Comparison of ENCODE assay signal across 8 cellular contexts in genomic region chr10:125123363-125124113, GRCh38. TPM values are rescaled to one million over a fixed set of nuclear protein-coding genes. Genes with fewer than 3 reads are reported as not detected.
DNase-seq lines count a peak whose midpoint lies in the region; ATAC-seq and TF ChIP-seq lines count a peak whose summit lies in the region.

No MANE protein-coding gene starts in this region.

- intact Hi-C loops in esophagus squamous epithelium (cut with DNase I), result no loop called here
- intact Hi-C loops in activated CD4-positive, alpha-beta T cell treated with anti-CD3 and anti-CD28 coated beads for 36 hours (cut with DNase I, micrococcal nuclease), result no loop called here

- ATAC-seq in activated CD4-positive, alpha-beta T cell treated with anti-CD3 and anti-CD28 coated beads for 36 hours, result no peak
- ATAC-seq in HG03520 (IDR thresholded peaks at IDR 0.05; ENCODE audit: unreplicated experiment), result no peak
- no peak for ATAC-seq in HG03196 (IDR thresholded peaks at IDR 0.05; ENCODE audit: unreplicated experiment)

- peaks cover 62% of the 10 kb centered on the region for H3K4me1 Mint-ChIP-seq in nephron
- H3K4me1 Mint-ChIP-seq in activated CD4-positive, alpha-beta T cell treated with anti-CD3 and anti-CD28 coated beads for 36 hours, result no peaks in the 10 kb centered on the region

- POLR2A ChIA-PET in activated CD4-positive, alpha-beta T cell treated with anti-CD3 and anti-CD28 coated beads for 36 hours (lab: Charles Lee), result no interaction called here

- no peaks in the 10 kb centered on the region for H3K9me3 ChIP-seq in esophagus squamous epithelium

- no peaks in the 10 kb centered on the region for H3K27me3 Mint-ChIP-seq in nephron (ENCODE audit: low read depth)
- no peaks in the 10 kb centered on the region for H3K27me3 Mint-ChIP-seq in activated CD4-positive, alpha-beta T cell treated with anti-CD3 and anti-CD28 coated beads for 36 hours

- peaks cover 32% of the 10 kb centered on the region for H3K36me3 Mint-ChIP-seq in nephron (ENCODE audit: low read depth)
- no peaks in the 10 kb centered on the region for H3K36me3 Mint-ChIP-seq in activated CD4-positive, alpha-beta T cell treated with anti-CD3 and anti-CD28 coated beads for 36 hours (ENCODE audit: low read depth)

- CTCF ChIA-PET in activated CD4-positive, alpha-beta T cell treated with anti-CD3 and anti-CD28 coated beads for 36 hours (lab: Charles Lee), result interaction anchor here (1.2 kb wide), 1 partner anchor 11 kb away, joined by 4 read pairs; no protein-coding TSS in a partner anchor

- no peaks in the 10 kb centered on the region for H3K27me3 ChIP-seq in esophagus squamous epithelium

- H3K4me3 Mint-ChIP-seq in nephron, result peak overlapping the region in 1 of 3 experiments; percentile 45
- H3K4me3 Mint-ChIP-seq in activated CD4-positive, alpha-beta T cell treated with anti-CD3 and anti-CD28 coated beads for 36 hours, result no peak overlapping the region

- DNase-seq in AG10803 (ENCODE audit: low read depth), result peak; percentile 67
- DNase-seq in NCI-H526 treated with DMSO at 0.1 percent for 48 hours (lab: John Stamatoyannopoulos, UW), result peak; percentile 24
- DNase-seq in esophagus squamous epithelium (lab: John Stamatoyannopoulos, UW), result no peak
- DNase-seq in activated CD4-positive, alpha-beta T cell treated with anti-CD3 and anti-CD28 coated beads for 36 hours, result no peak
- no peak for DNase-seq in NCI-H2171 treated with DMSO at 0.1 percent for 48 hours (lab: John Stamatoyannopoulos, UW)

- peaks cover 27 to 99% (median 50%) of the 10 kb centered on the region in 3 donors for H3K4me1 ChIP-seq in esophagus squamous epithelium

- H3K9me3 Mint-ChIP-seq in nephron, result no peaks in the 10 kb centered on the region
- no peaks in the 10 kb centered on the region for H3K9me3 Mint-ChIP-seq in activated CD4-positive, alpha-beta T cell treated with anti-CD3 and anti-CD28 coated beads for 36 hours (ENCODE audit: low read depth)

- peaks cover 0 to 12% (median 0%) of the 10 kb centered on the region in 3 donors for H3K36me3 ChIP-seq in esophagus squamous epithelium

- WGBS in esophagus squamous epithelium, 2 donors, result 26 to 58% methylated on average over 2 to 6 of the region's 13 CpGs

- TF ChIP-seq CTCF in AG10803 (conservative IDR thresholded peaks at IDR 0.05; ENCODE audit: low read length) (no peak), esophagus squamous epithelium (IDR thresholded peaks at IDR 0.05) (no peak), nephron (IDR thresholded peaks at IDR 0.05; ENCODE audit: unreplicated experiment in 3 of 3) (no peak)

- peak overlapping the region; percentile 56 to 70 (median 59) for H3K27ac Mint-ChIP-seq in nephron
- no peak overlapping the region for H3K27ac Mint-ChIP-seq in activated CD4-positive, alpha-beta T cell treated with anti-CD3 and anti-CD28 coated beads for 36 hours

- H3K27ac ChIP-seq in esophagus squamous epithelium, result peak overlapping the region; percentile 78 to 88 (median 84)

- peak in 1 of 4 donors; percentile 20 for TF ChIP-seq POLR2A in esophagus squamous epithelium (IDR thresholded peaks at IDR 0.05)

- H3K4me3 ChIP-seq in AG10803 (ENCODE audit: low read length) (peak overlapping the region; percentile 3; the same call in 1 of the 2 replicates), esophagus squamous epithelium (peak overlapping the region in 1 of 4 donors; percentile 45)

RNA-seq across cellular contexts. Expression of gene CTBP2, which starts 36.8 kb away (rescaled TPM):
- total RNA-seq in esophagus squamous epithelium, result 10 to 100 TPM; 41.8 to 55.9 (median 47.1) TPM
- under 1 TPM; 0.12 to 0.21 TPM for total RNA-seq in activated CD4-positive, alpha-beta T cell treated with anti-CD3 and anti-CD28 coated beads for 36 hours

Comparison
In these comparisons a context has a peak if more than half of its experiments do, and no peak if none do; other contexts are left out.
1. DNase-seq: peak in AG10803 (single experiment) and NCI-H526 treated with DMSO at 0.1 percent for 48 hours (single experiment); none in esophagus squamous epithelium (single experiment), activated CD4-positive, alpha-beta T cell treated with anti-CD3 and anti-CD28 coated beads for 36 hours (single experiment) and NCI-H2171 treated with DMSO at 0.1 percent for 48 hours (single experiment).
2. RNA of gene CTBP2, which starts 36.8 kb away (total RNA-seq): 41.8 to 55.9 TPM in esophagus squamous epithelium; 0.12 to 0.21 TPM in activated CD4-positive, alpha-beta T cell treated with anti-CD3 and anti-CD28 coated beads for 36 hours; every median in the first group is over 10 times any median in the second.